17 cellular contexts compared by ENCODE assay signal in the genomic region with DNA sequence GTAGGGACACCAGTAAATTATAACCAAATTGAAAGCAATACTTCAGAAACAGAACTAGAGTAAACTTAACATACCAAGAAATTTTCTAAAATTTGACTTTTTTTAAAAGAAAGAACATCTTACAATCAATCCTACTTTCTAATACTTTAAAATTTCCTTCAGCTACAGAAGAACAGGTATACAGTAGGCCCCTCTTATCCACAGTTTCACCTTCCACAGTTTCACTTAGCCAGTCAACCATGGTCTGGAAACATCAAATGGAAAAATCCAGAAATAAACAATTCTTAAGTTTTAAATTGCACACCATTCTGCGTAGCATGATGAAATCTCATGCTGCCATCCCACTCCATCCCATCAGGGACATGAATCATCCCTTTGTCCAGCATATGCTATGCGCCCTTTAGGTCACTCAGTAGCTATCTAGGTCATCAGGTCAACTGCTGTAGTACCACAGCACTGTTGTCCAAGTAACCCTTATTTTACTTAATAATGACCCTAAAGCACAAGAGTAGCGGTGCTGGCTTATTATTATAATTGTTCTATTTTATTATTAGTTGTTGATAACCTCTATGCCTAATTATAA.
DNase-seq lines count a peak whose midpoint lies in the region; ATAC-seq and TF ChIP-seq lines count a peak whose summit lies in the region.
"Had no signal": no experiment of that assay in that cellular context is flagged by ENCODE, and none has a peak within 500 bp of the region (broad histone marks: within the 10 kb centered on the region; RNA-seq: fewer than 3 reads in every experiment).

No MANE protein-coding gene starts in this region.

- no peaks in the 10 kb centered on the region for H3K36me3 ChIP-seq in tibial nerve
- H3K36me3 ChIP-seq: left ventricle myocardium inferior, transverse colon had no signal

- H3K27me3 ChIP-seq in tibial nerve, result no peaks in the 10 kb centered on the region
- H3K27me3 ChIP-seq: transverse colon had no signal

- no peak overlapping the region for H3K27ac Mint-ChIP-seq in stimulated activated effector memory CD8-positive, alpha-beta T cell treated with anti-CD3 and anti-CD28 coated beads, Interleukin-12 subunit alpha, Interleukin-12 subunit beta, amount 100 ng/mL, for 72 hours
- peak overlapping the region in 1 of 2 donors; percentile 14 for H3K27ac Mint-ChIP-seq in stimulated activated naive CD8-positive, alpha-beta T cell treated with anti-CD3 and anti-CD28 coated beads, Interleukin-15, amount 100 ng/mL, for 72 hours
- H3K27ac Mint-ChIP-seq: stimulated activated naive B cell treated with anti-CD40 and anti-IgM and Interleukin-4, amounts not matched to agents 10 μg/mL and 1 μg/mL and 100 μg/mL, for 72 hours had no signal

- no peaks in the 10 kb centered on the region for H3K36me3 Mint-ChIP-seq in stimulated activated effector memory CD8-positive, alpha-beta T cell treated with anti-CD3 and anti-CD28 coated beads, Interleukin-12 subunit alpha, Interleukin-12 subunit beta, amount 100 ng/mL, for 72 hours

- DNase-seq in LHCN-M2 (ENCODE audit: low read depth), result peak; percentile 90
- peak; percentile 82 for DNase-seq in amniotic epithelial cell (ENCODE audit: low read depth)
- DNase-seq in fibroblast of the conjunctiva (ENCODE audit: low read depth), result peak; percentile 60
- DNase-seq in tibial nerve (ENCODE audit: low spot score in 2 of 2), result no peak
- no peak for DNase-seq in stimulated activated effector memory CD8-positive, alpha-beta T cell treated with anti-CD3 and anti-CD28 coated beads, Interleukin-12 subunit alpha, Interleukin-12 subunit beta, amount 100 ng/mL, for 72 hours (ENCODE audit: low spot score in 2 of 2)
- no peak for DNase-seq in stimulated activated naive CD8-positive, alpha-beta T cell treated with anti-CD3 and anti-CD28 coated beads, Interleukin-15, amount 100 ng/mL, for 72 hours
- DNase-seq: amygdala; C1 segment of cervical spinal cord; cerebellar nuclear complex; left ventricle myocardium inferior; posterior cingulate gyrus; stimulated activated CD4-positive, alpha-beta T cell treated with anti-CD3 and anti-CD28 coated beads, Interleukin-12 subunit alpha, Interleukin-12 subunit beta, amount 100 ng/mL, for 4 hours; stimulated activated naive B cell treated with anti-CD40 and anti-IgM and Interleukin-4, amounts not matched to agents 10 μg/mL and 1 μg/mL and 100 μg/mL, for 72 hours; T-helper 2 cell; transverse colon had no signal

- no peaks in the 10 kb centered on the region for H3K9me3 ChIP-seq in tibial nerve
- H3K9me3 ChIP-seq: left ventricle myocardium inferior, transverse colon had no signal

- no peaks in the 10 kb centered on the region for H3K9me3 Mint-ChIP-seq in stimulated activated effector memory CD8-positive, alpha-beta T cell treated with anti-CD3 and anti-CD28 coated beads, Interleukin-12 subunit alpha, Interleukin-12 subunit beta, amount 100 ng/mL, for 72 hours
- H3K9me3 Mint-ChIP-seq in stimulated activated naive CD8-positive, alpha-beta T cell treated with anti-CD3 and anti-CD28 coated beads, Interleukin-15, amount 100 ng/mL, for 72 hours, result no peaks in the 10 kb centered on the region

- H3K27me3 Mint-ChIP-seq in stimulated activated naive CD8-positive, alpha-beta T cell treated with anti-CD3 and anti-CD28 coated beads, Interleukin-15, amount 100 ng/mL, for 72 hours, result no peaks in the 10 kb centered on the region
- H3K27me3 Mint-ChIP-seq: stimulated activated naive B cell treated with anti-CD40 and anti-IgM and Interleukin-4, amounts not matched to agents 10 μg/mL and 1 μg/mL and 100 μg/mL, for 72 hours had no signal

- H3K4me1 ChIP-seq in tibial nerve, result peaks cover 0 to 42% (median 7%) of the 10 kb centered on the region in 4 donors

- H3K4me3 Mint-ChIP-seq in stimulated activated effector memory CD8-positive, alpha-beta T cell treated with anti-CD3 and anti-CD28 coated beads, Interleukin-12 subunit alpha, Interleukin-12 subunit beta, amount 100 ng/mL, for 72 hours, result no peak overlapping the region
- H3K4me3 Mint-ChIP-seq in stimulated activated naive CD8-positive, alpha-beta T cell treated with anti-CD3 and anti-CD28 coated beads, Interleukin-15, amount 100 ng/mL, for 72 hours, result no peak overlapping the region
- H3K4me3 Mint-ChIP-seq: stimulated activated naive B cell treated with anti-CD40 and anti-IgM and Interleukin-4, amounts not matched to agents 10 μg/mL and 1 μg/mL and 100 μg/mL, for 72 hours had no signal

- peak in 1 of 2 donors; percentile 39 for TF ChIP-seq EP300 in tibial nerve (IDR thresholded peaks at IDR 0.05)

- no peak overlapping the region for H3K4me3 ChIP-seq in tibial nerve
- H3K4me3 ChIP-seq: left ventricle myocardium inferior, transverse colon had no signal

- H3K4me1 Mint-ChIP-seq in stimulated activated effector memory CD8-positive, alpha-beta T cell treated with anti-CD3 and anti-CD28 coated beads, Interleukin-12 subunit alpha, Interleukin-12 subunit beta, amount 100 ng/mL, for 72 hours, result no peaks in the 10 kb centered on the region
- no peaks in the 10 kb centered on the region for H3K4me1 Mint-ChIP-seq in stimulated activated naive CD8-positive, alpha-beta T cell treated with anti-CD3 and anti-CD28 coated beads, Interleukin-15, amount 100 ng/mL, for 72 hours

- H3K27ac ChIP-seq in tibial nerve, result peak overlapping the region in 3 of 4 donors; percentile 1 to 65 (median 6)
- H3K27ac ChIP-seq: left ventricle myocardium inferior, transverse colon had no signal

- no peak for TF ChIP-seq CTCF in tibial nerve (IDR thresholded peaks at IDR 0.05)

- ATAC-seq in GM21619 (IDR thresholded peaks at IDR 0.05; ENCODE audit: unreplicated experiment), result no peak
- no peak for ATAC-seq in stimulated activated effector memory CD8-positive, alpha-beta T cell treated with anti-CD3 and anti-CD28 coated beads, Interleukin-12 subunit alpha, Interleukin-12 subunit beta, amount 100 ng/mL, for 72 hours
- ATAC-seq in stimulated activated naive CD8-positive, alpha-beta T cell treated with anti-CD3 and anti-CD28 coated beads, Interleukin-15, amount 100 ng/mL, for 72 hours, result no peak
- ATAC-seq: activated CD4-positive, CD25-positive, alpha-beta regulatory T cell treated with anti-CD3 and anti-CD28 coated beads, Interleukin-2, amount 50 U/mL, for 24 hours; stimulated activated naive B cell treated with anti-CD40 and anti-IgM and Interleukin-4, amounts not matched to agents 10 μg/mL and 1 μg/mL and 100 μg/mL, for 72 hours had no signal

- no peak for TF ChIP-seq POLR2A in tibial nerve (IDR thresholded peaks at IDR 0.05)

- WGBS in tibial nerve, 2 donors, result 42 to 50% methylated on average over 3 of the region's 3 CpGs

Comparison
In these comparisons a context has a peak if more than half of its experiments do, and no peak if none do; other contexts are left out.
1. DNase-seq: peak in LHCN-M2 (single experiment), amniotic epithelial cell (single experiment) and fibroblast of the conjunctiva (single experiment); none in tibial nerve (0 of 2), stimulated activated effector memory CD8-positive, alpha-beta T cell treated with anti-CD3 and anti-CD28 coated beads, Interleukin-12 subunit alpha, Interleukin-12 subunit beta, amount 100 ng/mL, for 72 hours (0 of 2) and stimulated activated naive CD8-positive, alpha-beta T cell treated with anti-CD3 and anti-CD28 coated beads, Interleukin-15, amount 100 ng/mL, for 72 hours (0 of 2).